7 cellular contexts compared by ENCODE assay signal in genomic region chr10:35378547-35379210, GRCh38. TPM values are rescaled to one million over a fixed set of nuclear protein-coding genes. Genes with fewer than 3 reads are reported as not detected.
DNase-seq lines count a peak whose midpoint lies in the region; ATAC-seq and TF ChIP-seq lines count a peak whose summit lies in the region.

No MANE protein-coding gene starts in this region.

- TF ChIP-seq POLR2A in breast epithelium (IDR thresholded peaks at IDR 0.05) (no peak), gastrocnemius medialis (IDR thresholded peaks at IDR 0.05) (no peak)

- H3K4me1 ChIP-seq in breast epithelium (no peaks in the 10 kb centered on the region), gastrocnemius medialis (peaks cover 70 to 75% of the 10 kb centered on the region in 2 donors)

- ATAC-seq in GM19324 (IDR thresholded peaks at IDR 0.05; ENCODE audit: low FRiP score, unreplicated experiment) (peak; percentile 34), HG03103 (IDR thresholded peaks at IDR 0.05; ENCODE audit: low read depth, unreplicated experiment) (peak; percentile 29), gastrocnemius medialis (no peak)

- intact Hi-C loops in breast epithelium (cut with DNase I; ENCODE audit: low total_unique reads) (no loop called here), gastrocnemius medialis (cut with DNase I; ENCODE audit: low total_unique reads) (loop anchor here (5.0 kb wide), 1 partner anchor 74 kb away; no protein-coding TSS in a partner anchor)

- no peak for TF ChIP-seq CTCF in breast epithelium (IDR thresholded peaks at IDR 0.05)
- TF ChIP-seq CTCF in gastrocnemius medialis (IDR thresholded peaks at IDR 0.05 in 4 of 5, conservative IDR thresholded peaks at IDR 0.05 in 1 of 5) = no peak

- no peaks in the 10 kb centered on the region for H3K27me3 ChIP-seq in breast epithelium
- H3K27me3 ChIP-seq in gastrocnemius medialis = no peaks in the 10 kb centered on the region

- no peaks in the 10 kb centered on the region for H3K9me3 ChIP-seq in breast epithelium
- no peaks in the 10 kb centered on the region for H3K9me3 ChIP-seq in gastrocnemius medialis

- in situ Hi-C loops in gastrocnemius medialis (cut with MboI; ENCODE audit: low sequenced_read_pairs in 4 of 4) = no loop called here

- H3K27ac ChIP-seq in breast epithelium (peak overlapping the region; percentile 54 to 80), gastrocnemius medialis (peak overlapping the region; percentile 55 to 80 (median 74))

- H3K36me3 ChIP-seq in breast epithelium = no peaks in the 10 kb centered on the region
- H3K36me3 ChIP-seq in gastrocnemius medialis = no peaks in the 10 kb centered on the region

- DNase-seq in breast epithelium (ENCODE audit: low spot score in 2 of 2) = no peak
- no peak for DNase-seq in gastrocnemius medialis
- no peak for DNase-seq in NCI-H526 (lab: John Stamatoyannopoulos, UW)
- DNase-seq in stimulated activated CD4-positive, alpha-beta T cell treated with anti-CD3 and anti-CD28 coated beads, Interleukin-4, amount 100 ng/mL, for 24 hours = no peak
- DNase-seq in NCI-H446 (lab: John Stamatoyannopoulos, UW) = no peak

- H3K4me3 ChIP-seq in breast epithelium = no peak overlapping the region
- no peak overlapping the region for H3K4me3 ChIP-seq in gastrocnemius medialis

RNA-seq across cellular contexts. Expression of gene CCNY, which starts 42.4 kb away (rescaled TPM):
- 10 to 100 TPM; 28.7 to 41.0 (median 36.1) TPM for total RNA-seq in breast epithelium
- 10 to 100 TPM; 23.9 to 68.1 (median 39.5) TPM for total RNA-seq in gastrocnemius medialis

Comparison
In these comparisons a context has a peak if more than half of its experiments do, and no peak if none do; other contexts are left out.
1. ATAC-seq: peak in GM19324 (single experiment) and HG03103 (single experiment); none in gastrocnemius medialis (0 of 2).